17 cellular contexts compared by ENCODE assay signal in genomic region chr5:12204761-12205160, GRCh38.
A peak's percentile ranks its signal among the peaks of the same experiment; 100 is the strongest.
DNase-seq lines count a peak whose midpoint lies in the region; ATAC-seq, FAIRE-seq and TF ChIP-seq lines count a peak whose summit lies in the region.
"Had no signal": no experiment of that assay in that cellular context is flagged by ENCODE, and none has a peak within 500 bp of the region (broad histone marks: within the 10 kb centered on the region; RNA-seq: fewer than 3 reads in every experiment).

No MANE protein-coding gene starts in this region.

- H3K4me2 ChIP-seq in BLaER1 treated with 17β-estradiol and CSF1 and Interleukin-3, amounts not matched to agents 10 nM and 100 nM: peak overlapping the region in 10 of 11 experiments; percentile 27 to 64 (median 44); a peak in 15 of 22 replicates
- no peak overlapping the region for H3K4me2 ChIP-seq in IMR-90 (ENCODE audit: low read depth, low read length)

- POLR2A ChIA-PET in IMR-90 (lab: Charles Lee; ENCODE audit: unreplicated experiment): no interaction called here

- H4K5ac ChIP-seq in IMR-90 (ENCODE audit: low read depth, low read length): no peak overlapping the region

- no peak overlapping the region for H4K8ac ChIP-seq in IMR-90 (ENCODE audit: low read depth in 2 of 2, low read length in 2 of 2)

- H3K27me3 ChIP-seq in BLaER1 treated with 17β-estradiol and CSF1 and Interleukin-3, amounts not matched to agents 10 nM and 100 nM: no peaks in the 10 kb centered on the region
- H3K27me3 ChIP-seq in IMR-90 (ENCODE audit: control insufficient read depth, insufficient read depth, low read length) (no peaks in the 10 kb centered on the region), esophagus muscularis mucosa (no peaks in the 10 kb centered on the region)

- TF ChIP-seq POLR2A in IMR-90 (IDR thresholded peaks at IDR 0.05; ENCODE audit: low read depth, low read length) (no peak), esophagus muscularis mucosa (IDR thresholded peaks at IDR 0.05; ENCODE audit: low read depth) (no peak)

- no peaks in the 10 kb centered on the region for H3K79me1 ChIP-seq in IMR-90 (ENCODE audit: low read depth in 1 of 2, low read length in 2 of 2)

- H2AK5ac ChIP-seq in IMR-90 (ENCODE audit: low read depth, low read length): no peak overlapping the region

- TF ChIP-seq RAD21 in IMR-90 (IDR thresholded peaks at IDR 0.05; ENCODE audit: low read length): no peak

- no peak overlapping the region for H3K23ac ChIP-seq in IMR-90 (ENCODE audit: low read depth, low read length)

- no peaks in the 10 kb centered on the region for H4K20me1 ChIP-seq in BLaER1 treated with 17β-estradiol and CSF1 and Interleukin-3, amounts not matched to agents 10 nM and 100 nM
- no peaks in the 10 kb centered on the region for H4K20me1 ChIP-seq in IMR-90 (ENCODE audit: insufficient read depth, low read length)

- peaks cover 4 to 15% (median 9%) of the 10 kb centered on the region in 10 experiments; a peak in 19 of 20 replicates for H3K4me1 ChIP-seq in BLaER1 treated with 17β-estradiol and CSF1 and Interleukin-3, amounts not matched to agents 10 nM and 100 nM
- H3K4me1 ChIP-seq in IMR-90 (ENCODE audit: control insufficient read depth, insufficient read depth, low read length): no peaks in the 10 kb centered on the region
- H3K4me1 ChIP-seq in esophagus muscularis mucosa: no peaks in the 10 kb centered on the region

- no peak overlapping the region for H4K91ac ChIP-seq in IMR-90 (ENCODE audit: insufficient read depth, low read depth, low read length)

- H3K4me3 ChIP-seq in BLaER1 treated with 17β-estradiol and CSF1 and Interleukin-3, amounts not matched to agents 10 nM and 100 nM: no peak overlapping the region
- no peak overlapping the region for H3K4me3 ChIP-seq in IMR-90 (ENCODE audit: insufficient read depth, low read depth, low read length)
- no peak overlapping the region for H3K4me3 ChIP-seq in SK-N-MC
- H3K4me3 ChIP-seq in esophagus muscularis mucosa: no peak overlapping the region

- in situ Hi-C loops in IMR-90 (cut with MboI; ENCODE audit: low sequenced_read_pairs): no loop called here

- no peaks in the 10 kb centered on the region for H3K9me1 ChIP-seq in IMR-90 (ENCODE audit: insufficient read depth, low read length)

- H2AK9ac ChIP-seq in IMR-90 (replicated peaks; ENCODE audit: low read depth, low read length, poor library complexity): no peak overlapping the region

- H3K56ac ChIP-seq in IMR-90 (ENCODE audit: extremely low read depth, insufficient read depth, low read length): no peak overlapping the region

- H2BK120ac ChIP-seq in IMR-90 (ENCODE audit: low read depth, low read length): no peak overlapping the region

- no peak for TF ChIP-seq EP300 in esophagus muscularis mucosa (IDR thresholded peaks at IDR 0.05)

- H3K4ac ChIP-seq in IMR-90 (ENCODE audit: low read depth, low read length): no peak overlapping the region

- no peaks in the 10 kb centered on the region for H3K36me3 ChIP-seq in BLaER1 treated with 17β-estradiol and CSF1 and Interleukin-3, amounts not matched to agents 10 nM and 100 nM
- H3K36me3 ChIP-seq in IMR-90 (ENCODE audit: control insufficient read depth, insufficient read depth, low read length) (no peaks in the 10 kb centered on the region), SK-N-MC (ENCODE audit: insufficient read depth, low read length) (no peaks in the 10 kb centered on the region), esophagus muscularis mucosa (no peaks in the 10 kb centered on the region)

- no peaks in the 10 kb centered on the region for H3K9me3 ChIP-seq in BLaER1 treated with 17β-estradiol and CSF1 and Interleukin-3, amounts not matched to agents 10 nM and 100 nM (replicated peaks in 1 of 11)
- H3K9me3 ChIP-seq in IMR-90 (ENCODE audit: control insufficient read depth, insufficient read depth, low read length) (no peaks in the 10 kb centered on the region), SK-N-MC (ENCODE audit: low read depth, low read length) (no peaks in the 10 kb centered on the region), esophagus muscularis mucosa (peaks cover 0 to 6% (median 0%) of the 10 kb centered on the region in 4 donors)

- FAIRE-seq in urothelium cell line (lab: Jason Lieb, UNC): peak; percentile 71
- FAIRE-seq: D721Med, GM19239, H1 had no signal

- H3K14ac ChIP-seq in IMR-90 (replicated peaks; ENCODE audit: low read depth, low read length): no peak overlapping the region

- intact Hi-C loops in IMR-90 (cut with micrococcal nuclease) (no loop called here), esophagus muscularis mucosa (cut with DNase I) (no loop called here)

- DNase-seq in IMR-90 (no peak), SK-N-MC (ENCODE audit: low read depth, low spot score) (peak; percentile 10), urothelium cell line (ENCODE audit: low spot score) (no peak), NCI-H2081 (lab: John Stamatoyannopoulos, UW) (no peak), esophagus muscularis mucosa (ENCODE audit: extremely low spot score) (no peak)
- no peak for DNase-seq in stimulated activated CD4-positive, alpha-beta T cell treated with anti-CD3 and anti-CD28 coated beads, Interleukin-2, amount 100 ng/mL, for 24 hours
- DNase-seq: CD8-positive, alpha-beta T cell; COR-L47; DMS153; DMS79 treated with DMSO at 0.1 percent for 48 hours; EL; GF-D8 had no signal

- no CpG with 5 or more reads among the region's 2 CpGs for WGBS in IMR-90 (ENCODE audit: extremely low coverage in 2 of 2, insufficient read length in 1 of 2), 2 experiments
- WGBS in esophagus muscularis mucosa: 90% methylated on average over 2 of the region's 2 CpGs

- BruUV-seq in IMR-90 (replicated peaks; lab: Mats Ljungman, UMichigan): no TSS peak

- no peak for TF ChIP-seq CTCF in IMR-90 (conservative IDR thresholded peaks at IDR 0.05; ENCODE audit: low read depth, low read length)
- no peak for TF ChIP-seq CTCF in esophagus muscularis mucosa (IDR thresholded peaks at IDR 0.05)

- CTCF ChIA-PET in IMR-90 (lab: Yijun Ruan, JAX): no interaction called here

- no peak overlapping the region for H2BK15ac ChIP-seq in IMR-90 (ENCODE audit: low read depth, low read length)

- H3K18ac ChIP-seq in IMR-90 (ENCODE audit: low read depth, low read length): no peak overlapping the region

- no peak overlapping the region for H2BK20ac ChIP-seq in IMR-90 (ENCODE audit: low read depth, low read length)

- dilution Hi-C loops in IMR-90 (cut with HindIII; ENCODE audit: low sequenced_read_pairs, unreplicated experiment): no loop called here

- no peak for ATAC-seq in IMR-90 (ENCODE audit: low read depth)
- ATAC-seq: CD8-positive, alpha-beta T cell had no signal

- no peak overlapping the region for H2BK5ac ChIP-seq in IMR-90 (ENCODE audit: low read depth, low read length, poor library complexity, severe bottlenecking)

- H3K27ac ChIP-seq in BLaER1 treated with 17β-estradiol and CSF1 and Interleukin-3, amounts not matched to agents 10 nM and 100 nM: no peak overlapping the region; a peak in 1 of 22 replicates
- H3K27ac ChIP-seq in IMR-90 (ENCODE audit: insufficient read depth, low read length): no peak overlapping the region
- no peak overlapping the region for H3K27ac ChIP-seq in SK-N-MC
- H3K27ac ChIP-seq in esophagus muscularis mucosa (replicated peaks in 1 of 4): no peak overlapping the region
- H3K27ac ChIP-seq: HL-60 had no signal

- no peak overlapping the region for H2AFZ ChIP-seq in IMR-90 (replicated peaks; ENCODE audit: low read length, poor library complexity)

- H3K9ac ChIP-seq in BLaER1 treated with 17β-estradiol and CSF1 and Interleukin-3, amounts not matched to agents 10 nM and 100 nM: no peak overlapping the region
- H3K9ac ChIP-seq in IMR-90 (ENCODE audit: low read depth, low read length): no peak overlapping the region
- H3K9ac ChIP-seq in SK-N-MC (ENCODE audit: insufficient read length): no peak overlapping the region

TF ChIP-seq in IMR-90, 13 proteins besides CTCF, POLR2A, EP300 and RAD21:
- TF ChIP-seq FOS (IDR thresholded peaks at IDR 0.05; ENCODE audit: low read depth, low read length): no peak
- TF ChIP-seq SMC3 (IDR thresholded peaks at IDR 0.05; ENCODE audit: low read depth, low read length): no peak
- TF ChIP-seq MXI1 (IDR thresholded peaks at IDR 0.05; ENCODE audit: borderline replicate concordance, low read depth, low read length): no peak
- no peak for TF ChIP-seq RCOR1 (IDR thresholded peaks at IDR 0.05; ENCODE audit: insufficient replicate concordance, low read length)
- TF ChIP-seq NFE2L2 (IDR thresholded peaks at IDR 0.05; ENCODE audit: low read depth, low read length): peak; percentile 42; the same call in 1 of the 2 replicates
- no peak for TF ChIP-seq MAFK (IDR thresholded peaks at IDR 0.05; ENCODE audit: low read depth, low read length)
TF ChIP-seq in IMR-90: peak in this region for 1.
